Comparison of ENCODE assay signal across 8 cellular contexts in the genomic region with DNA sequence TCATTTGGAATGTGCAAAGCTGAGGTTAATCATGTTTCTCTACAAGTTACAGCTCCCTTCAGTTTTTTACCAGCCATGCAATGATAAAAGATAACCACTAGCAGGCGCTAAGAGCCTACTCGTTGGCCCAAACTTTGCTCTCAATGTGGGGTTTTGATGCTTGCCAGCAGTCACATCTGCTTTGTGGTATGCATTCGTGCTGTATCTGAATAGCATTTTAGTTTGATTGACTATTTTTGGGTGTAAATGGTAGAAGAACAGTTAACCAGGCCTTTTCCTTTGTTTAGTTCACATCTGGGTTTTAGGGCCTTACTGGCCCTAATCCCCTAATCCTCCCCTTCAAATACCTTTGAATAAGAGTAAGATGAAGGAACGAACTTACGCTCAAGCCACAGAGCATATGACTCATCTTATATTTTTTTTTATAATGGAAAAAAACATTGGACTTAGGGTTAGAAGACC. TPM values are rescaled to one million over a fixed set of nuclear protein-coding genes. Genes with fewer than 3 reads are reported as not detected.
DNase-seq lines count a peak whose midpoint lies in the region; ATAC-seq lines count a peak whose summit lies in the region.

No MANE protein-coding gene starts in this region.

- no peak overlapping the region for H3K4me3 Mint-ChIP-seq in stimulated activated naive CD8-positive, alpha-beta T cell treated with anti-CD3 and anti-CD28 coated beads, Interleukin-15, amount 100 ng/mL, for 72 hours

- H3K27me3 Mint-ChIP-seq in stimulated activated naive CD8-positive, alpha-beta T cell treated with anti-CD3 and anti-CD28 coated beads, Interleukin-15, amount 100 ng/mL, for 72 hours: peaks cover 21% of the 10 kb centered on the region

- ATAC-seq in GM21367 (IDR thresholded peaks at IDR 0.05; ENCODE audit: unreplicated experiment) (peak; percentile 56), left lobe of liver (peak; percentile 86), HG02678 (IDR thresholded peaks at IDR 0.05; ENCODE audit: unreplicated experiment) (no peak)
- peak; percentile 68 for ATAC-seq in stimulated activated naive CD8-positive, alpha-beta T cell treated with anti-CD3 and anti-CD28 coated beads, Interleukin-15, amount 100 ng/mL, for 72 hours

- no peaks in the 10 kb centered on the region for H3K36me3 ChIP-seq in SK-N-MC (ENCODE audit: insufficient read depth, low read length)

- no peak overlapping the region for H3K27ac ChIP-seq in SK-N-MC
- H3K27ac ChIP-seq in caudate nucleus (ENCODE audit: low read depth, low read length): no peak overlapping the region

- no peak overlapping the region for H3K9ac ChIP-seq in SK-N-MC (ENCODE audit: insufficient read length)

- peaks cover 17% of the 10 kb centered on the region for H3K4me1 Mint-ChIP-seq in stimulated activated naive CD8-positive, alpha-beta T cell treated with anti-CD3 and anti-CD28 coated beads, Interleukin-15, amount 100 ng/mL, for 72 hours

- H3K4me3 ChIP-seq in SK-N-MC: no peak overlapping the region

- no peaks in the 10 kb centered on the region for H3K9me3 ChIP-seq in SK-N-MC (ENCODE audit: low read depth, low read length)

- H3K9me3 Mint-ChIP-seq in stimulated activated naive CD8-positive, alpha-beta T cell treated with anti-CD3 and anti-CD28 coated beads, Interleukin-15, amount 100 ng/mL, for 72 hours: no peaks in the 10 kb centered on the region

- DNase-seq in DMS114 treated with DMSO at 0.1 percent for 48 hours (lab: John Stamatoyannopoulos, UW; ENCODE audit: unreplicated experiment) (peak; percentile 73), NCI-H1092 (lab: John Stamatoyannopoulos, UW) (peak; percentile 20), SK-N-MC (ENCODE audit: low read depth, low spot score) (peak; percentile 52), caudate nucleus (lab: John Stamatoyannopoulos, UW) (peak in 36 of 61 donors; percentile 10 to 75 (median 32)), left lobe of liver (ENCODE audit: low spot score) (no peak)
- DNase-seq in stimulated activated naive CD8-positive, alpha-beta T cell treated with anti-CD3 and anti-CD28 coated beads, Interleukin-15, amount 100 ng/mL, for 72 hours: peak in 1 of 2 donors; percentile 41

- H3K27ac Mint-ChIP-seq in stimulated activated naive CD8-positive, alpha-beta T cell treated with anti-CD3 and anti-CD28 coated beads, Interleukin-15, amount 100 ng/mL, for 72 hours: no peak overlapping the region

RNA-seq across cellular contexts. Expression of a gene that starts 4.4 kb away (rescaled TPM):
- total RNA-seq in left lobe of liver: 1.5 TPM

RNA-seq across cellular contexts. Expression of a gene that starts 56.7 kb away (rescaled TPM):
- 22.4 TPM for total RNA-seq in left lobe of liver
